In the genomic region with DNA sequence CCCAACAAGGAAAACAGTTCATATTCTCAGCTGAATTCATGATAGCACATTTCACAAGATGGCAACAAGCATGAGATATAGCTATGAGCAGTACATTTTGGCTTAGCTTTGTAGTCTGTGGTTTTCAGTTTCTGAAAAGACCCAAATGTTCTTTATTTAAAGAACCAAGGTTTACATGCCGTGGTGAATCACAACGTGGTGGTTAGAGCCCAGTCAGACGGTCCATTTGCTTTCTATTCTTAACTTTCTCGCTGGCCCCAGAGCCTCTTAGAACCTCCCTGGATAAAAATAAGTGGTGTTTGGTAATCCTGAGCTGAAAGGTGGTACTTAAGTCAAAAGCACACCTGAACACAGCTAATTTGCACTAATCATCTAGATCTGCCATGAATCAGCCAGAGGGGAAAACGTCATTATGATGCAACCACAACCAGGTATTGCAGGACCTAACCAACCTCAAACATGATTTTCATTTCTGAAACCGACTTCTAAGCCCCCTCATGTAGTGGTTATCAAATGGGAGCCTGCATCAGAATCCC, we compare ENCODE assay signal across 1 cellular context.
TF ChIP-seq lines count a peak whose summit lies in the region.

No MANE protein-coding gene starts in this region.

TF ChIP-seq in HCT116, 20 proteins besides CTCF, POLR2A, EP300 and RAD21 (continued from another document):
- TF ChIP-seq REST (IDR thresholded peaks at IDR 0.05; ENCODE audit: low read depth) (no peak), SP1 (IDR thresholded peaks at IDR 0.05; ENCODE audit: low read depth) (0 out of 2 replicates have a peak, but pooled peaks have one; percentile 16), CEBPB (IDR thresholded peaks at IDR 0.05; ENCODE audit: low read depth) (peak; percentile 78), ATF3 (IDR thresholded peaks at IDR 0.05) (no peak)
TF ChIP-seq in HCT116: peak in this region for 4.
